In the genomic region with DNA sequence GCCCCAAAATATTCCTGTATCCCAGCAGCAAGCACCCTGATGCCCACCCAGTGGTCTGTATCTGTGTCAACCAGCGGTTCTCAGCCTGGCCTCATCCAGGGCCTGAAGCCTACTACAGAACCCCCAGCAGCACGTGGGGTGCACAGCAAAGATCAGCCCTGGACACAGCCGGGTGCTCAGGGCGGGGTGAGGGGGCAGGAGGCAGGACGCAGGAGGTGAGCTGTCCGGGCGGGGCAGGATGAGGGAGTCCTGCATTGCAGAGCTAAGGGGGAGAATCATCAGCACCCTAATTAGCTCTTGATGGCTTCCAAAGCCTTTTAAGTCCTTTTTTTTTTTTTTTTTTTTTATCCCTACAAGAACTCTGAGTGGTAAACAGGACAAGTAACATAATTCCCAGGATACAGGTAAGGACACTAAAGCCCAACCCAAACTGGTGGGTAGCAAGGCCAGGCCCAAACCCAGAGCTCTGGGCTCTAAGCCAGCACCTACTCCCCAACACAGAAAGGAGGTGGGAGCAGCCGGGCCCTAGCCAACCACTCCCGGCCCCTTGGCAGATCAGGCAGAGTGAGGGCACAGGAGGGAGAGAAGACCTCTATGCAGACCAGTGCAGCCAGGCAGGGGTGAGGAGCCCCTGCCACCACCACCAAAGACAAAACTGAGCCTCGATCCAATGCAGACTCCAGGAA, we compare ENCODE assay signal across 14 cellular contexts. TPM values are rescaled to one million over a fixed set of nuclear protein-coding genes. Genes with fewer than 3 reads are reported as not detected.
DNase-seq lines count a peak whose midpoint lies in the region; ATAC-seq and TF ChIP-seq lines count a peak whose summit lies in the region.
"Had no signal": no experiment of that assay in that cellular context is flagged by ENCODE, and none has a peak within 500 bp of the region (broad histone marks: within the 10 kb centered on the region; RNA-seq: fewer than 3 reads in every experiment).

No MANE protein-coding gene starts in this region.

- H3K27ac ChIP-seq in RWPE2 (ENCODE audit: poor library complexity, severe bottlenecking) (peak overlapping the region; percentile 27), foreskin keratinocyte (no peak overlapping the region)
- H3K27ac ChIP-seq: KMS-11 had no signal

- TF ChIP-seq CTCF in natural killer cell (IDR thresholded peaks at IDR 0.05) (no peak), RWPE2 (IDR thresholded peaks at IDR 0.05; ENCODE audit: poor library complexity, severe bottlenecking) (no peak), foreskin keratinocyte (conservative IDR thresholded peaks at IDR 0.05) (no peak)

- peaks cover 2% of the 10 kb centered on the region for H3K9me3 ChIP-seq in RWPE2 (ENCODE audit: severe bottlenecking)

- no peaks in the 10 kb centered on the region for H3K36me3 Mint-ChIP-seq in natural killer cell treated with Interleukin-12 subunit alpha and Interleukin-12 subunit beta and Interleukin-15 and Interleukin-18, amount 100 ng/mL, for 72 hours
- no peaks in the 10 kb centered on the region for H3K36me3 Mint-ChIP-seq in natural killer cell

- no peak overlapping the region for H3K27ac Mint-ChIP-seq in natural killer cell treated with Interleukin-12 subunit alpha and Interleukin-12 subunit beta and Interleukin-15 and Interleukin-18, amount 100 ng/mL, for 72 hours
- no peak overlapping the region for H3K27ac Mint-ChIP-seq in natural killer cell
- H3K27ac Mint-ChIP-seq: HFFc6 had no signal

- no peak overlapping the region for H3K4me3 Mint-ChIP-seq in natural killer cell treated with Interleukin-12 subunit alpha and Interleukin-12 subunit beta and Interleukin-15 and Interleukin-18, amount 100 ng/mL, for 72 hours
- no peak overlapping the region for H3K4me3 Mint-ChIP-seq in natural killer cell
- H3K4me3 Mint-ChIP-seq: HFFc6 had no signal

- H3K4me3 ChIP-seq in RWPE2 (ENCODE audit: severe bottlenecking) = no peak overlapping the region

- no peaks in the 10 kb centered on the region for H3K9me3 Mint-ChIP-seq in natural killer cell treated with Interleukin-12 subunit alpha and Interleukin-12 subunit beta and Interleukin-15 and Interleukin-18, amount 100 ng/mL, for 72 hours
- H3K9me3 Mint-ChIP-seq in natural killer cell = no peaks in the 10 kb centered on the region
- H3K9me3 Mint-ChIP-seq: HFFc6 had no signal

- ATAC-seq in natural killer cell treated with Interleukin-12 subunit alpha and Interleukin-12 subunit beta and Interleukin-15 and Interleukin-18, amount 100 ng/mL, for 72 hours = no peak
- ATAC-seq in natural killer cell (no peak), RWPE2 (ENCODE audit: low read depth) (peak; percentile 84), foreskin keratinocyte (peak; percentile 27), GM21529 (IDR thresholded peaks at IDR 0.05; ENCODE audit: unreplicated experiment) (no peak), GM19035 (IDR thresholded peaks at IDR 0.05; ENCODE audit: unreplicated experiment) (no peak)

- H3K4me1 ChIP-seq in RWPE2 (ENCODE audit: insufficient read depth, poor library complexity, severe bottlenecking) = peaks cover 20% of the 10 kb centered on the region
- H3K4me1 ChIP-seq in foreskin keratinocyte = peaks cover 10% of the 10 kb centered on the region

- H3K36me3 ChIP-seq in RWPE2 (ENCODE audit: low read depth) = no peaks in the 10 kb centered on the region

- H3K4me1 Mint-ChIP-seq in natural killer cell treated with Interleukin-12 subunit alpha and Interleukin-12 subunit beta and Interleukin-15 and Interleukin-18, amount 100 ng/mL, for 72 hours (ENCODE audit: low read depth in 2 of 2) = no peaks in the 10 kb centered on the region
- H3K4me1 Mint-ChIP-seq in natural killer cell = no peaks in the 10 kb centered on the region

- intact Hi-C loops in natural killer cell (cut with micrococcal nuclease) = no loop called here

- H3K27me3 Mint-ChIP-seq in natural killer cell treated with Interleukin-12 subunit alpha and Interleukin-12 subunit beta and Interleukin-15 and Interleukin-18, amount 100 ng/mL, for 72 hours = peaks cover 7 to 12% of the 10 kb centered on the region in 2 donors
- peaks cover 0 to 8% of the 10 kb centered on the region in 2 donors for H3K27me3 Mint-ChIP-seq in natural killer cell (ENCODE audit: low read depth in 2 of 2)

- H3K27me3 ChIP-seq in RWPE2 (ENCODE audit: insufficient read depth, poor library complexity, severe bottlenecking) (no peaks in the 10 kb centered on the region), foreskin keratinocyte (peaks cover 6% of the 10 kb centered on the region)

- DNase-seq in natural killer cell treated with Interleukin-12 subunit alpha and Interleukin-12 subunit beta and Interleukin-15 and Interleukin-18, amount 100 ng/mL, for 72 hours (ENCODE audit: low spot score) = peak; percentile 56
- no peak for DNase-seq in natural killer cell
- no peak for DNase-seq in RWPE2 (ENCODE audit: low spot score)
- DNase-seq in foreskin keratinocyte = no peak
- DNase-seq in NK-92 treated with Interleukin-12 subunit alpha and Interleukin-12 subunit beta, amount 100 ng/mL, for 24 hours (lab: John Stamatoyannopoulos, UW) = no peak
- DNase-seq in NCI-H187 (lab: John Stamatoyannopoulos, UW) = no peak
- DNase-seq: DMS53, HFFc6, NCI-H1105 treated with DMSO at 0.1 percent for 48 hours, NCI-H187 treated with DMSO at 0.1 percent for 48 hours, NCI-H524 had no signal

RNA-seq across cellular contexts. Expression of a gene that starts 32.4 kb away (rescaled TPM):
- 100 to 1,000 TPM; 246 to 316 TPM for total RNA-seq in natural killer cell treated with Interleukin-12 subunit alpha and Interleukin-12 subunit beta and Interleukin-15 and Interleukin-18, amount 100 ng/mL, for 72 hours
- total RNA-seq in natural killer cell (100 to 1,000 TPM; 498 to 670 (median 594) TPM), foreskin keratinocyte (192 and 193 TPM in 2 replicates)
- 73.6 and 83.6 TPM in 2 replicates for polyA plus RNA-seq in foreskin keratinocyte

Comparison
In these comparisons a context has a peak if more than half of its experiments do, and no peak if none do; other contexts are left out.
1. ATAC-seq: peak in RWPE2 (single experiment) and foreskin keratinocyte (single experiment); none in natural killer cell treated with Interleukin-12 subunit alpha and Interleukin-12 subunit beta and Interleukin-15 and Interleukin-18, amount 100 ng/mL, for 72 hours (0 of 2), natural killer cell (0 of 3), GM21529 (single experiment) and GM19035 (single experiment).